15 cellular contexts compared by ENCODE assay signal in genomic region chr12:56297400-56297799, GRCh38. TPM values are rescaled to one million over a fixed set of nuclear protein-coding genes. Genes with fewer than 3 reads are reported as not detected.
A peak's percentile ranks its signal among the peaks of the same experiment; 100 is the strongest.
DNase-seq lines count a peak whose midpoint lies in the region; ATAC-seq, FAIRE-seq and TF ChIP-seq lines count a peak whose summit lies in the region.
"Had no signal": no experiment of that assay in that cellular context is flagged by ENCODE, and none has a peak within 500 bp of the region (broad histone marks: within the 10 kb centered on the region; RNA-seq: fewer than 3 reads in every experiment).

No MANE protein-coding gene starts in this region.

- DNase-seq in HepG2 (ENCODE audit: low spot score), result no peak
- DNase-seq in right lobe of liver, result no peak
- DNase-seq in RWPE1 (ENCODE audit: low spot score), result no peak
- DNase-seq in LoVo (ENCODE audit: low spot score), result no peak
- DNase-seq in GM13977 (ENCODE audit: low spot score), result no peak
- no peak for DNase-seq in EL
- DNase-seq: AML-193, mesenchymal stem cell, NCI-H2029 treated with DMSO at 0.1 percent for 48 hours, NCI-H748 treated with DMSO at 0.1 percent for 48 hours, Right ventricle myocardium superior had no signal

- H3K4me1 ChIP-seq in HepG2 (ENCODE audit: insufficient read depth, low read length) (peaks cover 66% of the 10 kb centered on the region), right lobe of liver (peaks cover 0 to 76% (median 18%) of the 10 kb centered on the region in 4 donors), subcutaneous abdominal adipose tissue (ENCODE audit: control insufficient read depth in 5 of 5, insufficient read depth in 5 of 5, low read length in 5 of 5) (peaks cover 17 to 83% (median 68%) of the 10 kb centered on the region in 5 donors)

- intact Hi-C loops in HepG2 (cut with micrococcal nuclease; ENCODE audit: unreplicated experiment), result no loop called here
- intact Hi-C loops in right lobe of liver (cut with DNase I), result no loop called here
- intact Hi-C loops in dendritic cell treated with granulocyte-macrophage colony-stimulating factor and Interleukin-4, amounts not matched to agents 40 ng/mL and 50 ng/mL, for 4 days (cut with micrococcal nuclease), result no loop called here

- no TSS peak for BruUV-seq in HepG2 (replicated peaks; lab: Mats Ljungman, UMichigan)

- CTCF ChIA-PET in HepG2 (lab: Yijun Ruan, JAX; ENCODE audit: low intra/inter-chr PET ratio, low total read pairs), result no interaction called here
- CTCF ChIA-PET in RWPE1 (lab: Yijun Ruan, JAX), result interaction anchor here (0.7 to 0.9 kb wide), 2 partner anchors 20 to 30 kb away, joined by 3 read pairs; no protein-coding TSS in a partner anchor

- no peaks in the 10 kb centered on the region for H3K9me3 ChIP-seq in HepG2 (ENCODE audit: low read length)
- H3K9me3 ChIP-seq in right lobe of liver, result no peaks in the 10 kb centered on the region
- H3K9me3 ChIP-seq in subcutaneous abdominal adipose tissue (ENCODE audit: control insufficient read depth in 5 of 5, low read length in 5 of 5), result no peaks in the 10 kb centered on the region

- peaks cover 64% of the 10 kb centered on the region for H3K4me1 Mint-ChIP-seq in dendritic cell treated with granulocyte-macrophage colony-stimulating factor and Interleukin-4, amounts not matched to agents 40 ng/mL and 50 ng/mL, for 4 days (ENCODE audit: low read depth)

- H3K9ac ChIP-seq in HepG2 (ENCODE audit: insufficient read depth, low read depth, low read length), result no peak overlapping the region
- H3K9ac ChIP-seq in subcutaneous abdominal adipose tissue (ENCODE audit: low read length in 5 of 5), result peak overlapping the region in 1 of 5 donors; percentile 30

- peaks cover 54% of the 10 kb centered on the region for H3K36me3 Mint-ChIP-seq in dendritic cell treated with granulocyte-macrophage colony-stimulating factor and Interleukin-4, amounts not matched to agents 40 ng/mL and 50 ng/mL, for 4 days (ENCODE audit: low read depth)

- POLR2A ChIA-PET in HepG2 (lab: Yijun Ruan, JAX) (interaction anchor here (1.9 kb wide), 1 partner anchor 19 kb away, joined by 8 read pairs; the partner anchor contains the start of gene CNPY2), RWPE1 (lab: Yijun Ruan, JAX; ENCODE audit: low non-redundant PET) (no interaction called here)

- peaks cover 2 to 11% of the 10 kb centered on the region in 2 experiments; a peak in 2 of 5 replicates for H3K36me3 ChIP-seq in HepG2 (replicated peaks in 1 of 2; ENCODE audit: control insufficient read depth in 1 of 2, insufficient read depth in 2 of 2, low read length in 2 of 2)
- H3K36me3 ChIP-seq in right lobe of liver, result peaks cover 0 to 5% (median 0%) of the 10 kb centered on the region in 4 donors
- peaks cover 0 to 2% (median 0%) of the 10 kb centered on the region in 5 donors for H3K36me3 ChIP-seq in subcutaneous abdominal adipose tissue (ENCODE audit: control insufficient read depth in 5 of 5, insufficient read depth in 5 of 5, low read length in 5 of 5)

- H4K20me1 ChIP-seq in HepG2 (ENCODE audit: insufficient read depth, low read length), result no peaks in the 10 kb centered on the region; the same call in 1 of the 2 replicates

- H3K27me3 ChIP-seq in HepG2 (ENCODE audit: control insufficient read depth in 1 of 2, insufficient read depth in 2 of 2, low read length in 2 of 2) (no peaks in the 10 kb centered on the region; a peak in 1 of 5 replicates), right lobe of liver (no peaks in the 10 kb centered on the region), subcutaneous abdominal adipose tissue (ENCODE audit: control insufficient read depth in 5 of 5, insufficient read depth in 4 of 5, low read length in 5 of 5) (no peaks in the 10 kb centered on the region)

- peak overlapping the region; percentile 26 for H3K4me3 Mint-ChIP-seq in dendritic cell treated with granulocyte-macrophage colony-stimulating factor and Interleukin-4, amounts not matched to agents 40 ng/mL and 50 ng/mL, for 4 days

- peak overlapping the region; percentile 27 for H3K27ac ChIP-seq in HepG2 (ENCODE audit: extremely low read length, insufficient read depth, low read length)
- peak overlapping the region in 1 of 3 donors; percentile 3 for H3K27ac ChIP-seq in right lobe of liver
- H3K27ac ChIP-seq in RWPE1, result peak overlapping the region; percentile 7; the same call in 1 of the 2 replicates
- peak overlapping the region; percentile 98 for H3K27ac ChIP-seq in subcutaneous abdominal adipose tissue (ENCODE audit: low read depth, low read length)

- no peak for FAIRE-seq in HepG2 (lab: Jason Lieb, UNC)
- FAIRE-seq: colon, GM19239 had no signal

- no peaks in the 10 kb centered on the region for H3K27me3 Mint-ChIP-seq in dendritic cell treated with granulocyte-macrophage colony-stimulating factor and Interleukin-4, amounts not matched to agents 40 ng/mL and 50 ng/mL, for 4 days

- TF ChIP-seq RAD21 in HepG2 (CRISPR knock-in tag; IDR thresholded peaks at IDR 0.05), result no peak

- peak overlapping the region; percentile 34 for H3K27ac Mint-ChIP-seq in dendritic cell treated with granulocyte-macrophage colony-stimulating factor and Interleukin-4, amounts not matched to agents 40 ng/mL and 50 ng/mL, for 4 days

- in situ Hi-C loops in HepG2 (cut with HindIII; ENCODE audit: extremely low pct_ligation_motif_present, low pct_unique_long_range_greater_than_20kb), result no loop called here
- in situ Hi-C loops in GM13977 (cut with MboI; ENCODE audit: low pct_unique_long_range_greater_than_20kb, low sequenced_read_pairs, unreplicated experiment), result no loop called here

- no peak for TF ChIP-seq CTCF in HepG2 (CRISPR knock-in tag; IDR thresholded peaks at IDR 0.05)
- TF ChIP-seq CTCF in right lobe of liver (IDR thresholded peaks at IDR 0.05), result no peak
- no peak for TF ChIP-seq CTCF in RWPE1 (conservative IDR thresholded peaks at IDR 0.05; ENCODE audit: low read depth)
- TF ChIP-seq CTCF in GM13977 (IDR thresholded peaks at IDR 0.05; ENCODE audit: extremely low read depth, insufficient read depth, missing control alignments), result no peak

- peak overlapping the region; percentile 77 for H3K4me2 ChIP-seq in HepG2 (ENCODE audit: low read depth, low read length)

- H3K79me2 ChIP-seq in HepG2 (ENCODE audit: insufficient read depth, low read length), result peaks cover 62% of the 10 kb centered on the region

- 95% methylated on average over 8 of the region's 8 CpGs for WGBS in HepG2 (ENCODE audit: low lambda C conversion rate)
- 78% methylated on average over 8 of the region's 8 CpGs for WGBS in right lobe of liver (ENCODE audit: insufficient coverage, low coverage, low lambda C conversion rate, missing lambda C conversion rate)

- H3K4me3 ChIP-seq in HepG2 (replicated peaks in 1 of 3; ENCODE audit: insufficient read depth in 1 of 3, low read depth in 2 of 3, low read length in 3 of 3) (no peak overlapping the region), right lobe of liver (no peak overlapping the region), subcutaneous abdominal adipose tissue (ENCODE audit: low read depth in 1 of 5, low read length in 5 of 5) (peak overlapping the region in 3 of 5 donors; percentile 17 to 96 (median 93))

- TF ChIP-seq EP300 in HepG2 (IDR thresholded peaks at IDR 0.05; ENCODE audit: low read depth in 2 of 2, low read length in 2 of 2) (no peak), HepG2 (CRISPR knock-in tag; IDR thresholded peaks at IDR 0.05; ENCODE audit: borderline replicate concordance) (no peak)

- TF ChIP-seq POLR2A in HepG2 (IDR thresholded peaks at IDR 0.05; ENCODE audit: insufficient read depth in 1 of 2, low read depth in 2 of 2, low read length in 2 of 2) (no peak), right lobe of liver (IDR thresholded peaks at IDR 0.05) (no peak)

- H2AFZ ChIP-seq in HepG2 (ENCODE audit: low read length), result no peak overlapping the region

- no peak for ATAC-seq in HepG2
- no peak for ATAC-seq in right lobe of liver

- H3K9me3 Mint-ChIP-seq in dendritic cell treated with granulocyte-macrophage colony-stimulating factor and Interleukin-4, amounts not matched to agents 40 ng/mL and 50 ng/mL, for 4 days, result no peaks in the 10 kb centered on the region

RNA-seq across cellular contexts. Expression of gene CS, which starts 2.7 kb away (rescaled TPM):
- total RNA-seq in HepG2 (2016; rRNA removed; fragmentation: Illumina TruSeq; extraction: Trizol) (175 and 243 TPM in 2 replicates), right lobe of liver (100 to 1,000 TPM in 1 of 6 experiments, 10 to 100 TPM in 5; 45.6 to 109 (median 61.2) TPM)
- 84.6 and 90.4 TPM in 2 replicates for total RNA-seq in HepG2 (2016; cell fraction: cytosol; rRNA removed; fragmentation: Illumina TruSeq; extraction: Trizol; ENCODE audit: low read depth)
- 173 and 226 TPM in 2 replicates for total RNA-seq in HepG2 (2016; cell fraction: insoluble cytoplasmic fraction; rRNA removed; fragmentation: Illumina TruSeq; extraction: Trizol)
- total RNA-seq in HepG2 (2016; cell fraction: membrane; rRNA removed; fragmentation: Illumina TruSeq; extraction: Trizol), result 154 and 164 TPM in 2 replicates
- total RNA-seq in HepG2 (2016; cell fraction: nucleus; rRNA removed; fragmentation: Illumina TruSeq; extraction: Trizol), result 167 and 188 TPM in 2 replicates
- 173 and 177 TPM in 2 replicates for polyA plus RNA-seq in HepG2 (2011; rRNA removed)
- polyA plus RNA-seq in HepG2 (2011; cell fraction: cytosol; rRNA removed), result 103 and 144 TPM in 2 replicates
- polyA plus RNA-seq in HepG2 (2011; cell fraction: nucleus; rRNA removed), result 269 and 358 TPM in 2 replicates
- 154 and 155 TPM in 2 replicates for polyA plus RNA-seq in HepG2 (2012)
- polyA plus RNA-seq in HepG2 (2016; cell fraction: cytosol; fragmentation: Illumina TruSeq; extraction: Trizol; ENCODE audit: low read depth), result 54.5 and 60.2 TPM in 2 replicates
- polyA plus RNA-seq in HepG2 (2016; cell fraction: insoluble cytoplasmic fraction; fragmentation: Illumina TruSeq; extraction: Trizol; ENCODE audit: low read depth), result 276 and 332 TPM in 2 replicates
- polyA plus RNA-seq in HepG2 (2016; cell fraction: membrane; fragmentation: Illumina TruSeq; extraction: Trizol; ENCODE audit: low read depth), result 169 and 187 TPM in 2 replicates
- polyA plus RNA-seq in HepG2 (2016; cell fraction: nucleus; fragmentation: Illumina TruSeq; extraction: Trizol; ENCODE audit: insufficient read depth, low read depth), result 390 and 405 TPM in 2 replicates
- polyA minus RNA-seq in HepG2 (2011; rRNA and poly(A)+ RNA removed; ENCODE audit: low replicate concordance), result 196 and 204 TPM in 2 replicates
- 208 and 227 TPM in 2 replicates for polyA minus RNA-seq in HepG2 (2011; cell fraction: cytosol; rRNA and poly(A)+ RNA removed)
- 128 and 180 TPM in 2 replicates for polyA minus RNA-seq in HepG2 (2011; cell fraction: nucleus; rRNA and poly(A)+ RNA removed)

RNA-seq across cellular contexts. Expression of gene CNPY2, which starts 18.4 kb away (rescaled TPM):
- 246 and 356 TPM in 2 replicates for total RNA-seq in HepG2 (2016; rRNA removed; fragmentation: Illumina TruSeq; extraction: Trizol)
- 86.2 and 116 TPM in 2 replicates for total RNA-seq in HepG2 (2016; cell fraction: cytosol; rRNA removed; fragmentation: Illumina TruSeq; extraction: Trizol; ENCODE audit: low read depth)
- 297 and 346 TPM in 2 replicates for total RNA-seq in HepG2 (2016; cell fraction: insoluble cytoplasmic fraction; rRNA removed; fragmentation: Illumina TruSeq; extraction: Trizol)
- 159 and 178 TPM in 2 replicates for total RNA-seq in HepG2 (2016; cell fraction: membrane; rRNA removed; fragmentation: Illumina TruSeq; extraction: Trizol)
- total RNA-seq in HepG2 (2016; cell fraction: nucleus; rRNA removed; fragmentation: Illumina TruSeq; extraction: Trizol), result 222 and 249 TPM in 2 replicates
- 250 and 285 TPM in 2 replicates for polyA plus RNA-seq in HepG2 (2011; rRNA removed)
- polyA plus RNA-seq in HepG2 (2011; cell fraction: cytosol; rRNA removed), result 234 and 239 TPM in 2 replicates
- 93.0 and 101 TPM in 2 replicates for polyA plus RNA-seq in HepG2 (2011; cell fraction: nucleus; rRNA removed)
- 153 and 157 TPM in 2 replicates for polyA plus RNA-seq in HepG2 (2012)
- polyA plus RNA-seq in HepG2 (2016; cell fraction: cytosol; fragmentation: Illumina TruSeq; extraction: Trizol; ENCODE audit: low read depth), result 111 and 147 TPM in 2 replicates
- 240 and 292 TPM in 2 replicates for polyA plus RNA-seq in HepG2 (2016; cell fraction: insoluble cytoplasmic fraction; fragmentation: Illumina TruSeq; extraction: Trizol; ENCODE audit: low read depth)
- 135 and 177 TPM in 2 replicates for polyA plus RNA-seq in HepG2 (2016; cell fraction: membrane; fragmentation: Illumina TruSeq; extraction: Trizol; ENCODE audit: low read depth)
- 388 and 406 TPM in 2 replicates for polyA plus RNA-seq in HepG2 (2016; cell fraction: nucleus; fragmentation: Illumina TruSeq; extraction: Trizol; ENCODE audit: insufficient read depth, low read depth)
- 67.5 and 176 TPM in 2 replicates for polyA minus RNA-seq in HepG2 (2011; rRNA and poly(A)+ RNA removed; ENCODE audit: low replicate concordance)
- polyA minus RNA-seq in HepG2 (2011; cell fraction: cytosol; rRNA and poly(A)+ RNA removed), result 51.0 and 58.1 TPM in 2 replicates
- polyA minus RNA-seq in HepG2 (2011; cell fraction: nucleus; rRNA and poly(A)+ RNA removed), result 63.1 and 76.1 TPM in 2 replicates
- total RNA-seq in right lobe of liver, result 10 to 100 TPM; 63.7 to 93.7 (median 76.5) TPM

RNA-seq across cellular contexts. Expression of gene COQ10A, which starts 30.7 kb away (rescaled TPM):
- 18.6 and 21.0 TPM in 2 replicates for total RNA-seq in HepG2 (2016; rRNA removed; fragmentation: Illumina TruSeq; extraction: Trizol)
- total RNA-seq in HepG2 (2016; cell fraction: cytosol; rRNA removed; fragmentation: Illumina TruSeq; extraction: Trizol; ENCODE audit: low read depth), result 10.8 and 11.2 TPM in 2 replicates
- 20.5 and 20.7 TPM in 2 replicates for total RNA-seq in HepG2 (2016; cell fraction: insoluble cytoplasmic fraction; rRNA removed; fragmentation: Illumina TruSeq; extraction: Trizol)
- total RNA-seq in HepG2 (2016; cell fraction: membrane; rRNA removed; fragmentation: Illumina TruSeq; extraction: Trizol), result 19.9 and 20.0 TPM in 2 replicates
- 16.9 and 18.6 TPM in 2 replicates for total RNA-seq in HepG2 (2016; cell fraction: nucleus; rRNA removed; fragmentation: Illumina TruSeq; extraction: Trizol)
- polyA plus RNA-seq in HepG2 (2011; rRNA removed), result 35.3 and 37.3 TPM in 2 replicates
- polyA plus RNA-seq in HepG2 (2011; cell fraction: cytosol; rRNA removed), result 27.3 and 29.7 TPM in 2 replicates
- polyA plus RNA-seq in HepG2 (2011; cell fraction: nucleus; rRNA removed), result 47.9 and 56.5 TPM in 2 replicates
- polyA plus RNA-seq in HepG2 (2012), result 14.4 TPM in 2 replicates
- polyA plus RNA-seq in HepG2 (2016; cell fraction: cytosol; fragmentation: Illumina TruSeq; extraction: Trizol; ENCODE audit: low read depth), result 11.5 and 12.3 TPM in 2 replicates
- polyA plus RNA-seq in HepG2 (2016; cell fraction: insoluble cytoplasmic fraction; fragmentation: Illumina TruSeq; extraction: Trizol; ENCODE audit: low read depth), result 20.5 and 20.9 TPM in 2 replicates
- 16.8 and 16.9 TPM in 2 replicates for polyA plus RNA-seq in HepG2 (2016; cell fraction: membrane; fragmentation: Illumina TruSeq; extraction: Trizol; ENCODE audit: low read depth)
- 52.1 and 53.2 TPM in 2 replicates for polyA plus RNA-seq in HepG2 (2016; cell fraction: nucleus; fragmentation: Illumina TruSeq; extraction: Trizol; ENCODE audit: insufficient read depth, low read depth)
- 23.4 and 33.2 TPM in 2 replicates for polyA minus RNA-seq in HepG2 (2011; rRNA and poly(A)+ RNA removed; ENCODE audit: low replicate concordance)
- polyA minus RNA-seq in HepG2 (2011; cell fraction: cytosol; rRNA and poly(A)+ RNA removed), result 7.5 and 9.5 TPM in 2 replicates
- polyA minus RNA-seq in HepG2 (2011; cell fraction: nucleus; rRNA and poly(A)+ RNA removed), result 33.2 and 35.2 TPM in 2 replicates
- 10 to 100 TPM in 3 of 6 experiments, 1 to 10 TPM in 3; 5.5 to 25.1 (median 13.0) TPM for total RNA-seq in right lobe of liver

RNA-seq across cellular contexts. Expression of gene PAN2, which starts 36.4 kb away (rescaled TPM):
- total RNA-seq in HepG2 (2016; rRNA removed; fragmentation: Illumina TruSeq; extraction: Trizol), result 14.8 and 27.2 TPM in 2 replicates
- total RNA-seq in HepG2 (2016; cell fraction: cytosol; rRNA removed; fragmentation: Illumina TruSeq; extraction: Trizol; ENCODE audit: low read depth), result 1.6 and 2.2 TPM in 2 replicates
- total RNA-seq in HepG2 (2016; cell fraction: insoluble cytoplasmic fraction; rRNA removed; fragmentation: Illumina TruSeq; extraction: Trizol), result 12.7 and 29.9 TPM in 2 replicates
- total RNA-seq in HepG2 (2016; cell fraction: membrane; rRNA removed; fragmentation: Illumina TruSeq; extraction: Trizol), result 4.4 and 4.6 TPM in 2 replicates
- total RNA-seq in HepG2 (2016; cell fraction: nucleus; rRNA removed; fragmentation: Illumina TruSeq; extraction: Trizol), result 46.3 and 53.3 TPM in 2 replicates
- 61.1 and 68.5 TPM in 2 replicates for polyA plus RNA-seq in HepG2 (2011; rRNA removed)
- polyA plus RNA-seq in HepG2 (2011; cell fraction: cytosol; rRNA removed), result 10.4 and 10.7 TPM in 2 replicates
- 745 and 829 TPM in 2 replicates for polyA plus RNA-seq in HepG2 (2011; cell fraction: nucleus; rRNA removed)
- polyA plus RNA-seq in HepG2 (2012), result 59.3 and 76.5 TPM in 2 replicates
- polyA plus RNA-seq in HepG2 (2016; cell fraction: cytosol; fragmentation: Illumina TruSeq; extraction: Trizol; ENCODE audit: low read depth), result 0.83 TPM in 2 replicates
- polyA plus RNA-seq in HepG2 (2016; cell fraction: insoluble cytoplasmic fraction; fragmentation: Illumina TruSeq; extraction: Trizol; ENCODE audit: low read depth), result 11.7 and 13.2 TPM in 2 replicates
- 1.2 and 2.0 TPM in 2 replicates for polyA plus RNA-seq in HepG2 (2016; cell fraction: membrane; fragmentation: Illumina TruSeq; extraction: Trizol; ENCODE audit: low read depth)
- polyA plus RNA-seq in HepG2 (2016; cell fraction: nucleus; fragmentation: Illumina TruSeq; extraction: Trizol; ENCODE audit: insufficient read depth, low read depth), result 117 and 129 TPM in 2 replicates
- 28.0 and 50.8 TPM in 2 replicates for polyA minus RNA-seq in HepG2 (2011; rRNA and poly(A)+ RNA removed; ENCODE audit: low replicate concordance)
- polyA minus RNA-seq in HepG2 (2011; cell fraction: cytosol; rRNA and poly(A)+ RNA removed), result 6.0 and 6.1 TPM in 2 replicates
- 91.0 and 105 TPM in 2 replicates for polyA minus RNA-seq in HepG2 (2011; cell fraction: nucleus; rRNA and poly(A)+ RNA removed)
- total RNA-seq in right lobe of liver, result 100 to 1,000 TPM in 1 of 6 experiments, 10 to 100 TPM in 5; 21.7 to 109 (median 57.7) TPM

RNA-seq across cellular contexts. Expression of gene ANKRD52, which starts 39.2 kb away (rescaled TPM):
- total RNA-seq in HepG2 (2016; rRNA removed; fragmentation: Illumina TruSeq; extraction: Trizol) (7.8 and 22.0 TPM in 2 replicates), right lobe of liver (10 to 100 TPM; 10.6 to 16.1 (median 12.2) TPM)
- 1.1 and 2.9 TPM in 2 replicates for total RNA-seq in HepG2 (2016; cell fraction: cytosol; rRNA removed; fragmentation: Illumina TruSeq; extraction: Trizol; ENCODE audit: low read depth)
- 7.7 and 17.9 TPM in 2 replicates for total RNA-seq in HepG2 (2016; cell fraction: insoluble cytoplasmic fraction; rRNA removed; fragmentation: Illumina TruSeq; extraction: Trizol)
- total RNA-seq in HepG2 (2016; cell fraction: membrane; rRNA removed; fragmentation: Illumina TruSeq; extraction: Trizol), result 4.4 and 5.8 TPM in 2 replicates
- total RNA-seq in HepG2 (2016; cell fraction: nucleus; rRNA removed; fragmentation: Illumina TruSeq; extraction: Trizol), result 11.5 and 15.5 TPM in 2 replicates
- 9.2 and 11.2 TPM in 2 replicates for polyA plus RNA-seq in HepG2 (2011; rRNA removed)
- 6.2 TPM in 2 replicates for polyA plus RNA-seq in HepG2 (2011; cell fraction: cytosol; rRNA removed)
- 29.6 and 34.0 TPM in 2 replicates for polyA plus RNA-seq in HepG2 (2011; cell fraction: nucleus; rRNA removed)
- 9.0 and 10.3 TPM in 2 replicates for polyA plus RNA-seq in HepG2 (2012)
- polyA plus RNA-seq in HepG2 (2016; cell fraction: cytosol; fragmentation: Illumina TruSeq; extraction: Trizol; ENCODE audit: low read depth), result 0.48 and 0.53 TPM in 2 replicates
- 9.4 and 12.7 TPM in 2 replicates for polyA plus RNA-seq in HepG2 (2016; cell fraction: insoluble cytoplasmic fraction; fragmentation: Illumina TruSeq; extraction: Trizol; ENCODE audit: low read depth)
- polyA plus RNA-seq in HepG2 (2016; cell fraction: membrane; fragmentation: Illumina TruSeq; extraction: Trizol; ENCODE audit: low read depth), result 1.5 and 1.6 TPM in 2 replicates
- 25.3 and 28.1 TPM in 2 replicates for polyA plus RNA-seq in HepG2 (2016; cell fraction: nucleus; fragmentation: Illumina TruSeq; extraction: Trizol; ENCODE audit: insufficient read depth, low read depth)
- 34.8 and 47.2 TPM in 2 replicates for polyA minus RNA-seq in HepG2 (2011; rRNA and poly(A)+ RNA removed; ENCODE audit: low replicate concordance)
- polyA minus RNA-seq in HepG2 (2011; cell fraction: cytosol; rRNA and poly(A)+ RNA removed), result 11.2 and 12.0 TPM in 2 replicates
- polyA minus RNA-seq in HepG2 (2011; cell fraction: nucleus; rRNA and poly(A)+ RNA removed), result 11.9 and 12.7 TPM in 2 replicates

Comparison
In these comparisons a context has a peak if more than half of its experiments do, and no peak if none do; other contexts are left out.
1. H3K4me3 ChIP-seq: peak in subcutaneous abdominal adipose tissue (3 of 5); none in HepG2 (0 of 3) and right lobe of liver (0 of 3).